ENCODE assay signal across 8 cellular contexts in genomic region chr5:122775713-122776084, GRCh38. TPM values are rescaled to one million over a fixed set of nuclear protein-coding genes. Genes with fewer than 3 reads are reported as not detected.
DNase-seq lines count a peak whose midpoint lies in the region; ATAC-seq and TF ChIP-seq lines count a peak whose summit lies in the region.

No MANE protein-coding gene starts in this region.

- H3K4me1 Mint-ChIP-seq in Caco-2 (ENCODE audit: low read depth, unreplicated experiment) = peaks cover 50% of the 10 kb centered on the region
- H3K4me1 Mint-ChIP-seq in activated naive CD8-positive, alpha-beta T cell treated with anti-CD3 and anti-CD28 coated beads, Interleukin-2, amount 50 U/mL, for 24 hours = peaks cover 43% of the 10 kb centered on the region

- peaks cover 46% of the 10 kb centered on the region for H3K79me2 ChIP-seq in Loucy (ENCODE audit: insufficient read depth, low read length)

- TSS peak; percentile 42 for BruUV-seq in Caco-2 (replicated peaks; lab: Mats Ljungman, UMichigan)

- H3K27ac Mint-ChIP-seq in Caco-2 (ENCODE audit: unreplicated experiment) = peak overlapping the region; percentile 2
- H3K27ac Mint-ChIP-seq in activated naive CD8-positive, alpha-beta T cell treated with anti-CD3 and anti-CD28 coated beads, Interleukin-2, amount 50 U/mL, for 24 hours = peak overlapping the region; percentile 83

- DNase-seq in Caco-2 = no peak
- DNase-seq in activated naive CD8-positive, alpha-beta T cell treated with anti-CD3 and anti-CD28 coated beads, Interleukin-2, amount 50 U/mL, for 24 hours = no peak
- no peak for DNase-seq in NCI-H2227 treated with DMSO at 0.1 percent for 48 hours (lab: John Stamatoyannopoulos, UW)

- H3K4me2 ChIP-seq in Loucy (ENCODE audit: low read depth, low read length, poor library complexity, severe bottlenecking) = peak overlapping the region; percentile 88

- POLR2A ChIA-PET in Caco-2 (lab: Charles Lee) = interaction anchor here (0.8 to 1.3 kb wide), 2 partner anchors 70 to 736 kb away, joined by 3 to 5 read pairs; partner anchors contain the start of genes CSNK1G3 and SNX24

- H3K27ac ChIP-seq in skeletal muscle tissue (ENCODE audit: low read depth, low read length) = peak overlapping the region; percentile 92

- H3K9me3 ChIP-seq in Caco-2 (no peaks in the 10 kb centered on the region), Loucy (ENCODE audit: insufficient read depth, low read depth, low read length) (no peaks in the 10 kb centered on the region), skeletal muscle tissue (ENCODE audit: control insufficient read depth in 3 of 3, low read length in 3 of 3) (no peaks in the 10 kb centered on the region)

- H3K9ac ChIP-seq in Loucy (ENCODE audit: low read depth, low read length, poor library complexity, severe bottlenecking) = peak overlapping the region; percentile 92
- H3K9ac ChIP-seq in skeletal muscle tissue (ENCODE audit: low read depth in 1 of 3, low read length in 3 of 3) = peak overlapping the region; percentile 91 to 94 (median 94)

- peaks cover 22% of the 10 kb centered on the region for H4K20me1 ChIP-seq in Loucy (ENCODE audit: insufficient read depth, low read length, poor library complexity, severe bottlenecking)

- no peaks in the 10 kb centered on the region for H3K9me2 ChIP-seq in Loucy (replicated peaks; ENCODE audit: low read depth, low read length)

- H3K27me3 Mint-ChIP-seq in Caco-2 (ENCODE audit: insufficient read depth, unreplicated experiment) = no peaks in the 10 kb centered on the region
- no peaks in the 10 kb centered on the region for H3K27me3 Mint-ChIP-seq in activated naive CD8-positive, alpha-beta T cell treated with anti-CD3 and anti-CD28 coated beads, Interleukin-2, amount 50 U/mL, for 24 hours

- no peaks in the 10 kb centered on the region for H3K36me3 Mint-ChIP-seq in Caco-2 (ENCODE audit: insufficient read depth, unreplicated experiment)
- peaks cover 7% of the 10 kb centered on the region for H3K36me3 Mint-ChIP-seq in activated naive CD8-positive, alpha-beta T cell treated with anti-CD3 and anti-CD28 coated beads, Interleukin-2, amount 50 U/mL, for 24 hours (ENCODE audit: low read depth)

- no peak for ATAC-seq in activated naive CD8-positive, alpha-beta T cell treated with anti-CD3 and anti-CD28 coated beads, Interleukin-2, amount 50 U/mL, for 24 hours
- ATAC-seq in GM21717 (IDR thresholded peaks at IDR 0.05; ENCODE audit: unreplicated experiment) (no peak), HG02798 (IDR thresholded peaks at IDR 0.05; ENCODE audit: poor library complexity, unreplicated experiment) (no peak)

- H3K36me3 ChIP-seq in Caco-2 (ENCODE audit: control insufficient read depth, insufficient read depth, low read length) (no peaks in the 10 kb centered on the region), Loucy (ENCODE audit: insufficient read depth, low read length) (no peaks in the 10 kb centered on the region), skeletal muscle tissue (ENCODE audit: control insufficient read depth in 3 of 3, insufficient read depth in 3 of 3, low read length in 3 of 3) (no peaks in the 10 kb centered on the region)

- peak overlapping the region; percentile 96 for H3K4me3 Mint-ChIP-seq in Caco-2 (ENCODE audit: unreplicated experiment)
- H3K4me3 Mint-ChIP-seq in activated naive CD8-positive, alpha-beta T cell treated with anti-CD3 and anti-CD28 coated beads, Interleukin-2, amount 50 U/mL, for 24 hours = peak overlapping the region; percentile 93

- H3K9me3 Mint-ChIP-seq in Caco-2 (ENCODE audit: unreplicated experiment) = peaks cover 3% of the 10 kb centered on the region
- no peaks in the 10 kb centered on the region for H3K9me3 Mint-ChIP-seq in activated naive CD8-positive, alpha-beta T cell treated with anti-CD3 and anti-CD28 coated beads, Interleukin-2, amount 50 U/mL, for 24 hours

- CTCF ChIA-PET in Caco-2 (lab: Charles Lee) = interaction anchor here (0.8 kb wide), 1 partner anchor 10 kb away, joined by 5 read pairs; no protein-coding TSS in a partner anchor

- H3K27me3 ChIP-seq in Caco-2 (replicated peaks; ENCODE audit: control insufficient read depth, insufficient read depth, low read length) (no peaks in the 10 kb centered on the region), Loucy (ENCODE audit: insufficient read depth, low read length, poor library complexity, severe bottlenecking) (no peaks in the 10 kb centered on the region), skeletal muscle tissue (ENCODE audit: control insufficient read depth in 3 of 3, insufficient read depth in 3 of 3, low read length in 3 of 3) (no peaks in the 10 kb centered on the region)

- intact Hi-C loops in Caco-2 (cut with micrococcal nuclease; ENCODE audit: unreplicated experiment) = loop anchor here (1.0 to 2.0 kb wide), 2 partner anchors 69 to 74 kb away; partner anchors contain the start of gene SNX24

- TF ChIP-seq CTCF in Caco-2 (IDR thresholded peaks at IDR 0.05; ENCODE audit: insufficient read depth in 1 of 2, low read depth in 1 of 2, low read length in 1 of 2, severe bottlenecking in 1 of 2, unreplicated experiment in 1 of 2) (no peak), Loucy (conservative IDR thresholded peaks at IDR 0.05; ENCODE audit: low read length) (no peak)

- H3F3A ChIP-seq in Loucy (ENCODE audit: low read depth) = no peaks in the 10 kb centered on the region

- H2AFZ ChIP-seq in Loucy (ENCODE audit: low read length) = peak overlapping the region; percentile 68

- H3K4me1 ChIP-seq in Caco-2 (peaks cover 52% of the 10 kb centered on the region), Loucy (ENCODE audit: insufficient read depth, low read length, poor library complexity, severe bottlenecking) (peaks cover 3% of the 10 kb centered on the region), skeletal muscle tissue (ENCODE audit: control insufficient read depth in 3 of 3, insufficient read depth in 3 of 3, low read length in 3 of 3) (peaks cover 0 to 9% (median 3%) of the 10 kb centered on the region in 3 donors)

- H3K4me3 ChIP-seq in Caco-2 (ENCODE audit: low read depth, low read length) (peak overlapping the region; percentile 94), Loucy (ENCODE audit: low read length, poor library complexity, severe bottlenecking) (peak overlapping the region; percentile 94), iPS-11a (ENCODE audit: low read depth, low read length) (peak overlapping the region; percentile 76), skeletal muscle tissue (ENCODE audit: low read length in 3 of 3) (peak overlapping the region; percentile 88 to 98 (median 93))

RNA-seq across cellular contexts. Expression of gene SNX2, which starts 0.8 kb away (rescaled TPM):
- total RNA-seq in Caco-2 (2022) (115 and 123 TPM in 2 replicates), skeletal muscle tissue (37.6 TPM)
